32 cellular contexts compared by ENCODE assay signal in genomic region chr3:113053169-113053568, GRCh38.
"Had no signal": no experiment of that assay in that cellular context is flagged by ENCODE, and none has a peak within 500 bp of the region (broad histone marks: within the 10 kb centered on the region; RNA-seq: fewer than 3 reads in every experiment).

No MANE protein-coding gene starts in this region.

- H3K27me3 Mint-ChIP-seq: activated B cell treated with CpG ODN at 0.5 μM for 24 hours; activated CD4-positive, alpha-beta memory T cell treated with anti-CD3 and anti-CD28 coated beads for 36 hours; activated CD8-positive, alpha-beta T cell treated with anti-CD3 and anti-CD28 coated beads for 36 hours; activated naive CD4-positive, alpha-beta T cell treated with anti-CD3 and anti-CD28 coated beads, Interleukin-2, amount 10 ng/mL, durations not matched to agents 7 days and 5 days; activated naive CD4-positive, alpha-beta T cell treated with anti-CD3 and anti-CD28 coated beads, Interleukin-2, amount 50 U/mL, for 24 hours; activated naive CD8-positive, alpha-beta T cell; activated naive CD8-positive, alpha-beta T cell treated with anti-CD3 and anti-CD28 coated beads, Interleukin-2, amount 10 ng/mL, durations not matched to agents 7 days and 5 days; activated naive CD8-positive, alpha-beta T cell treated with anti-CD3 and anti-CD28 coated beads, Interleukin-2, amount 50 U/mL, for 24 hours; activated T-cell treated with anti-CD3 and anti-CD28 coated beads, Interleukin-2, amount 50 U/mL, for 24 hours; brain; central memory CD8-positive, alpha-beta T cell had no signal

- H3K9me3 ChIP-seq: ascending aorta had no signal

- H3K27me3 ChIP-seq: ascending aorta, cardiac muscle cell had no signal

- H3K27ac ChIP-seq: ascending aorta, cardiac muscle cell, VCaP had no signal

- H3K4me1 Mint-ChIP-seq: brain; central memory CD8-positive, alpha-beta T cell had no signal

- H3K9me3 Mint-ChIP-seq: activated B cell treated with CpG ODN at 0.5 μM for 24 hours; activated CD4-positive, alpha-beta memory T cell treated with anti-CD3 and anti-CD28 coated beads for 36 hours; activated CD4-positive, alpha-beta T cell treated with anti-CD3 and anti-CD28 coated beads, Interleukin-2, amount 10 ng/mL, durations not matched to agents 24 days and 14 days; activated CD8-positive, alpha-beta T cell treated with anti-CD3 and anti-CD28 coated beads for 36 hours; activated naive CD4-positive, alpha-beta T cell treated with anti-CD3 and anti-CD28 coated beads, Interleukin-2, amount 10 ng/mL, durations not matched to agents 7 days and 5 days; activated naive CD4-positive, alpha-beta T cell treated with anti-CD3 and anti-CD28 coated beads, Interleukin-2, amount 50 U/mL, for 24 hours; activated naive CD8-positive, alpha-beta T cell treated with anti-CD3 and anti-CD28 coated beads, Interleukin-2, amount 10 ng/mL, durations not matched to agents 7 days and 5 days; activated naive CD8-positive, alpha-beta T cell treated with anti-CD3 and anti-CD28 coated beads, Interleukin-2, amount 50 U/mL, for 24 hours; activated T-cell treated with anti-CD3 and anti-CD28 coated beads, Interleukin-2, amount 50 U/mL, for 24 hours; activated T-helper 2 cell treated with anti-CD3 and anti-CD28 coated beads, Interferon-gamma antibody, Interleukin-2, Interleukin-4, amounts not matched to agents 10 μg/mL and 5 μg/mL and 100 μg/mL, durations not matched to agents 14 hours and 24 hours and 36 hours; central memory CD8-positive, alpha-beta T cell; T-helper 2 cell treated with Interferon-gamma antibody and Interleukin-4, amounts not matched to agents 5 μg/mL and 100 μg/mL, for 36 hours had no signal

- H3K4me3 Mint-ChIP-seq: activated B cell treated with CpG ODN at 0.5 μM for 24 hours; activated CD4-positive, alpha-beta memory T cell treated with anti-CD3 and anti-CD28 coated beads for 36 hours; activated CD4-positive, alpha-beta T cell treated with anti-CD3 and anti-CD28 coated beads, Interleukin-2, amount 10 ng/mL, durations not matched to agents 24 days and 14 days; activated CD8-positive, alpha-beta T cell treated with anti-CD3 and anti-CD28 coated beads for 36 hours; activated naive CD4-positive, alpha-beta T cell treated with anti-CD3 and anti-CD28 coated beads, Interleukin-2, amount 10 ng/mL, durations not matched to agents 7 days and 5 days; activated naive CD4-positive, alpha-beta T cell treated with anti-CD3 and anti-CD28 coated beads, Interleukin-2, amount 50 U/mL, for 24 hours; activated naive CD8-positive, alpha-beta T cell; activated naive CD8-positive, alpha-beta T cell treated with anti-CD3 and anti-CD28 coated beads, Interleukin-2, amount 10 ng/mL, durations not matched to agents 7 days and 5 days; activated naive CD8-positive, alpha-beta T cell treated with anti-CD3 and anti-CD28 coated beads, Interleukin-2, amount 50 U/mL, for 24 hours; activated T-cell treated with anti-CD3 and anti-CD28 coated beads, Interleukin-2, amount 50 U/mL, for 24 hours; brain; central memory CD8-positive, alpha-beta T cell; T-helper 2 cell treated with Interferon-gamma antibody and Interleukin-4, amounts not matched to agents 5 μg/mL and 100 μg/mL, for 36 hours had no signal

- H3K27ac Mint-ChIP-seq: activated B cell treated with CpG ODN at 0.5 μM for 24 hours; activated CD4-positive, alpha-beta memory T cell treated with anti-CD3 and anti-CD28 coated beads for 36 hours; activated CD4-positive, alpha-beta T cell treated with anti-CD3 and anti-CD28 coated beads, Interleukin-2, amount 10 ng/mL, durations not matched to agents 24 days and 14 days; activated CD8-positive, alpha-beta T cell treated with anti-CD3 and anti-CD28 coated beads for 36 hours; activated naive CD4-positive, alpha-beta T cell treated with anti-CD3 and anti-CD28 coated beads, Interleukin-2, amount 10 ng/mL, durations not matched to agents 7 days and 5 days; activated naive CD4-positive, alpha-beta T cell treated with anti-CD3 and anti-CD28 coated beads, Interleukin-2, amount 50 U/mL, for 24 hours; activated naive CD8-positive, alpha-beta T cell; activated naive CD8-positive, alpha-beta T cell treated with anti-CD3 and anti-CD28 coated beads, Interleukin-2, amount 10 ng/mL, durations not matched to agents 7 days and 5 days; activated naive CD8-positive, alpha-beta T cell treated with anti-CD3 and anti-CD28 coated beads, Interleukin-2, amount 50 U/mL, for 24 hours; activated T-cell treated with anti-CD3 and anti-CD28 coated beads, Interleukin-2, amount 50 U/mL, for 24 hours; activated T-helper 2 cell treated with anti-CD3 and anti-CD28 coated beads, Interferon-gamma antibody, Interleukin-2, Interleukin-4, amounts not matched to agents 10 μg/mL and 5 μg/mL and 100 μg/mL, durations not matched to agents 14 hours and 24 hours and 36 hours; T-helper 2 cell treated with Interferon-gamma antibody and Interleukin-4, amounts not matched to agents 5 μg/mL and 100 μg/mL, for 36 hours had no signal

- H3K36me3 Mint-ChIP-seq: activated CD4-positive, alpha-beta memory T cell treated with anti-CD3 and anti-CD28 coated beads for 36 hours; activated naive CD4-positive, alpha-beta T cell treated with anti-CD3 and anti-CD28 coated beads, Interleukin-2, amount 10 ng/mL, durations not matched to agents 7 days and 5 days; activated naive CD8-positive, alpha-beta T cell treated with anti-CD3 and anti-CD28 coated beads, Interleukin-2, amount 10 ng/mL, durations not matched to agents 7 days and 5 days had no signal

- H3K4me3 ChIP-seq: ascending aorta, cardiac muscle cell had no signal

- DNase-seq: activated B cell treated with CpG ODN at 0.5 μM for 24 hours; activated CD4-positive, alpha-beta memory T cell treated with anti-CD3 and anti-CD28 coated beads for 36 hours; activated CD4-positive, alpha-beta T cell treated with anti-CD3 and anti-CD28 coated beads for 4 hours; activated CD4-positive, alpha-beta T cell treated with anti-CD3 and anti-CD28 coated beads, Interleukin-2, amount 10 ng/mL, durations not matched to agents 24 days and 14 days; activated CD4-positive, alpha-beta T cell treated with anti-CD3 and anti-CD28 coated beads, Interleukin-2, amount 50 U/mL, for 1 hour; activated CD4-positive, alpha-beta T cell treated with anti-CD3 and anti-CD28 coated beads, Interleukin-2, amount 50 U/mL, for 4 hours; activated CD4-positive, CD25-positive, alpha-beta regulatory T cell treated with anti-CD3 and anti-CD28 coated beads, Interleukin-2, amount 50 U/mL, for 72 hours; activated CD8-positive, alpha-beta memory T cell treated with anti-CD3 and anti-CD28 coated beads, Interleukin-2, amount 50 U/mL, for 4 hours; activated CD8-positive, alpha-beta T cell treated with anti-CD3 and anti-CD28 coated beads for 36 hours; activated effector memory CD4-positive, alpha-beta T cell treated with Interleukin-2 at 50 U/mL for 16 hours; activated gamma-delta T cell; activated naive CD4-positive, alpha-beta T cell treated with anti-CD3 and anti-CD28 coated beads, Interleukin-2, amount 10 ng/mL, durations not matched to agents 7 days and 5 days; activated naive CD4-positive, alpha-beta T cell treated with Interleukin-2 at 50 U/mL for 16 hours; activated naive CD8-positive, alpha-beta T cell treated with anti-CD3 and anti-CD28 coated beads, Interleukin-2, amount 10 ng/mL, durations not matched to agents 7 days and 5 days; activated naive CD8-positive, alpha-beta T cell treated with anti-CD3 and anti-CD28 coated beads, Interleukin-2, amount 50 U/mL, for 24 hours; activated T-cell treated with anti-CD3 and anti-CD28 coated beads, Interleukin-2, amount 50 U/mL, for 24 hours; activated T-cell treated with anti-CD3 and anti-CD28 coated beads, Interleukin-2, amount 50 U/mL, for 48 hours; amygdala; anterior cingulate cortex; caudate nucleus; cerebellar nuclear complex; T-helper 2 cell; T-helper 9 cell had no signal

- H3K36me3 ChIP-seq: ascending aorta, cardiac muscle cell had no signal
